ENCODE assay signal across 19 cellular contexts in genomic region chr7:157817944-157818700, GRCh38.
"Had no signal": no experiment of that assay in that cellular context is flagged by ENCODE, and none has a peak within 500 bp of the region (broad histone marks: within the 10 kb centered on the region; RNA-seq: fewer than 3 reads in every experiment).

No MANE protein-coding gene starts in this region.

- H3K4me3 Mint-ChIP-seq: activated CD4-positive, alpha-beta T cell treated with anti-CD3 and anti-CD28 coated beads for 36 hours; activated naive CD8-positive, alpha-beta T cell; activated T-cell treated with anti-CD3 and anti-CD28 coated beads, Interleukin-2, amount 50 U/mL, for 72 hours; naive thymus-derived CD8-positive, alpha-beta T cell; neural crest cell had no signal

- H3K27ac Mint-ChIP-seq: activated CD4-positive, alpha-beta T cell treated with anti-CD3 and anti-CD28 coated beads for 36 hours; activated naive CD8-positive, alpha-beta T cell; activated T-cell treated with anti-CD3 and anti-CD28 coated beads, Interleukin-2, amount 50 U/mL, for 72 hours had no signal

- H3K4me3 ChIP-seq: suprapubic skin, tibial artery had no signal

- H3K36me3 ChIP-seq: suprapubic skin, tibial artery had no signal

- H3K27me3 ChIP-seq: suprapubic skin had no signal

- H3K27me3 Mint-ChIP-seq: activated CD4-positive, alpha-beta T cell treated with anti-CD3 and anti-CD28 coated beads for 36 hours; activated naive CD8-positive, alpha-beta T cell had no signal

- DNase-seq: activated CD4-positive, alpha-beta T cell treated with anti-CD3 and anti-CD28 coated beads for 36 hours; activated CD4-positive, CD25-positive, alpha-beta regulatory T cell; activated naive CD4-positive, alpha-beta T cell treated with Interleukin-2 at 50 U/mL for 16 hours; activated T-cell treated with anti-CD3 and anti-CD28 coated beads for 4 hours; activated T-cell treated with anti-CD3 and anti-CD28 coated beads, Interleukin-2, amount 50 U/mL, for 72 hours; anterior cingulate cortex; foreskin fibroblast; head of caudate nucleus; hippocampal formation; left colon; naive thymus-derived CD8-positive, alpha-beta T cell; stimulated activated naive CD4-positive, alpha-beta T cell; tibial artery had no signal

- H3K27ac ChIP-seq: suprapubic skin, tibial artery had no signal

- H3K4me1 ChIP-seq: suprapubic skin, tibial artery had no signal

- H3K36me3 Mint-ChIP-seq: activated naive CD8-positive, alpha-beta T cell; naive thymus-derived CD8-positive, alpha-beta T cell had no signal

- H3K9me3 ChIP-seq: suprapubic skin had no signal

- ATAC-seq: activated CD4-positive, alpha-beta T cell treated with anti-CD3 and anti-CD28 coated beads for 36 hours; activated T-cell treated with anti-CD3 and anti-CD28 coated beads, Interleukin-2, amount 50 U/mL, for 72 hours; esophagus mucosa; left colon; naive thymus-derived CD8-positive, alpha-beta T cell; right cardiac atrium had no signal

- H3K9me3 Mint-ChIP-seq: naive thymus-derived CD8-positive, alpha-beta T cell; neural crest cell had no signal

- FAIRE-seq: keratinocyte had no signal
